Comparison of ENCODE assay signal across 16 cellular contexts in genomic region chrX:85977218-85977617, GRCh38.
DNase-seq lines count a peak whose midpoint lies in the region; ATAC-seq and TF ChIP-seq lines count a peak whose summit lies in the region.
"Had no signal": no experiment of that assay in that cellular context is flagged by ENCODE, and none has a peak within 500 bp of the region (broad histone marks: within the 10 kb centered on the region; RNA-seq: fewer than 3 reads in every experiment).

No MANE protein-coding gene starts in this region.

- H3K4me3 Mint-ChIP-seq in GM23338, result no peak overlapping the region
- H3K4me3 Mint-ChIP-seq: activated CD4-positive, alpha-beta memory T cell treated with anti-CD3 and anti-CD28 coated beads, Interleukin-2, amount 10 ng/mL, durations not matched to agents 7 days and 5 days; activated naive CD8-positive, alpha-beta T cell had no signal

- H4K20me1 ChIP-seq in GM23338 (replicated peaks; ENCODE audit: insufficient read depth), result no peaks in the 10 kb centered on the region

- no peaks in the 10 kb centered on the region for H3K27me3 ChIP-seq in GM23338 (ENCODE audit: insufficient read depth)
- H3K27me3 ChIP-seq: colonic mucosa had no signal

- H3K27ac ChIP-seq in GM23338 (ENCODE audit: low read depth), result no peak overlapping the region
- H3K27ac ChIP-seq: colonic mucosa, thoracic aorta had no signal

- H2AFZ ChIP-seq in GM23338, result no peak overlapping the region

- H3K4me1 ChIP-seq in GM23338 (ENCODE audit: insufficient read depth), result no peaks in the 10 kb centered on the region
- H3K4me1 ChIP-seq: colonic mucosa had no signal

- H3F3A ChIP-seq in GM23338 (replicated peaks; ENCODE audit: low read depth), result no peaks in the 10 kb centered on the region

- peaks cover 31% of the 10 kb centered on the region; the same call in 2 of the 3 replicates for H3K36me3 Mint-ChIP-seq in GM23338 (ENCODE audit: low read depth)

- no peak overlapping the region for H3K4me3 ChIP-seq in GM23338
- H3K4me3 ChIP-seq: colonic mucosa, thoracic aorta had no signal

- no peaks in the 10 kb centered on the region for H3K9me3 Mint-ChIP-seq in GM23338
- H3K9me3 Mint-ChIP-seq: activated CD4-positive, alpha-beta memory T cell treated with anti-CD3 and anti-CD28 coated beads, Interleukin-2, amount 10 ng/mL, durations not matched to agents 7 days and 5 days had no signal

- no peaks in the 10 kb centered on the region for H3K9me2 ChIP-seq in GM23338 (ENCODE audit: insufficient read depth)

- no peaks in the 10 kb centered on the region for H3K4me1 Mint-ChIP-seq in GM23338

- TF ChIP-seq CTCF in GM20000 (IDR thresholded peaks at IDR 0.05; ENCODE audit: extremely low read depth, missing control alignments) (no peak), GM23338 (conservative IDR thresholded peaks at IDR 0.05; ENCODE audit: low read depth in 2 of 2) (no peak)

- H3K27ac Mint-ChIP-seq in GM23338, result no peak overlapping the region
- H3K27ac Mint-ChIP-seq: activated CD4-positive, alpha-beta memory T cell treated with anti-CD3 and anti-CD28 coated beads, Interleukin-2, amount 10 ng/mL, durations not matched to agents 7 days and 5 days; activated naive CD8-positive, alpha-beta T cell had no signal

- no peaks in the 10 kb centered on the region; the same call in 1 of the 2 replicates for H3K79me2 ChIP-seq in GM23338 (replicated peaks; ENCODE audit: insufficient read depth)

- DNase-seq in GM20000 (ENCODE audit: low spot score) (peak; percentile 16), NCI-H2196 (lab: John Stamatoyannopoulos, UW; ENCODE audit: unreplicated experiment) (no peak), NCI-H2081 treated with DMSO at 0.1 percent for 48 hours (lab: John Stamatoyannopoulos, UW) (no peak), GM23338 (ENCODE audit: low spot score) (no peak)
- DNase-seq in activated CD4-positive, alpha-beta T cell treated with anti-CD3 and anti-CD28 coated beads for 4 hours, result no peak
- DNase-seq: activated CD4-positive, alpha-beta memory T cell treated with anti-CD3 and anti-CD28 coated beads, Interleukin-2, amount 10 ng/mL, durations not matched to agents 7 days and 5 days; colonic mucosa; DMS53; NCI-H1436; right cardiac atrium; T-helper 1 cell had no signal

- peaks cover 1% of the 10 kb centered on the region for H3K27me3 Mint-ChIP-seq in GM23338 (ENCODE audit: insufficient read depth, low read depth, poor library complexity)
- H3K27me3 Mint-ChIP-seq: activated CD4-positive, alpha-beta memory T cell treated with anti-CD3 and anti-CD28 coated beads, Interleukin-2, amount 10 ng/mL, durations not matched to agents 7 days and 5 days; activated naive CD8-positive, alpha-beta T cell had no signal

- H3K4me2 ChIP-seq in GM23338, result no peak overlapping the region

- ATAC-seq in GM18498 (IDR thresholded peaks at IDR 0.05; ENCODE audit: unreplicated experiment), result peak; percentile 94
- peak; percentile 92 for ATAC-seq in HG02885 (IDR thresholded peaks at IDR 0.05; ENCODE audit: poor library complexity, unreplicated experiment)
- ATAC-seq in HG03565 (IDR thresholded peaks at IDR 0.05; ENCODE audit: unreplicated experiment), result peak; percentile 89
- ATAC-seq in GM23338, result no peak
- ATAC-seq: right cardiac atrium had no signal

- H3K36me3 ChIP-seq in GM23338 (ENCODE audit: insufficient read depth), result no peaks in the 10 kb centered on the region; the same call in 1 of the 2 replicates
- H3K36me3 ChIP-seq: colonic mucosa, thoracic aorta had no signal

TF ChIP-seq in GM23338, 12 proteins besides CTCF, POLR2A, EP300 and RAD21 (continues in another document):
- TF ChIP-seq STAT1 (IDR thresholded peaks at IDR 0.05; ENCODE audit: unreplicated experiment) (no peak), POLR2AphosphoS5 (IDR thresholded peaks at IDR 0.05; ENCODE audit: low read depth) (no peak), ETS1 (IDR thresholded peaks at IDR 0.05) (no peak), EZH2 (IDR thresholded peaks at IDR 0.05; ENCODE audit: low read depth, unreplicated experiment) (no peak), NANOG (IDR thresholded peaks at IDR 0.05; ENCODE audit: borderline replicate concordance) (no peak), ZNF331 (CRISPR knock-in tag; IDR thresholded peaks at IDR 0.05; ENCODE audit: low read depth) (no peak)
- TF ChIP-seq, protein P1, sequence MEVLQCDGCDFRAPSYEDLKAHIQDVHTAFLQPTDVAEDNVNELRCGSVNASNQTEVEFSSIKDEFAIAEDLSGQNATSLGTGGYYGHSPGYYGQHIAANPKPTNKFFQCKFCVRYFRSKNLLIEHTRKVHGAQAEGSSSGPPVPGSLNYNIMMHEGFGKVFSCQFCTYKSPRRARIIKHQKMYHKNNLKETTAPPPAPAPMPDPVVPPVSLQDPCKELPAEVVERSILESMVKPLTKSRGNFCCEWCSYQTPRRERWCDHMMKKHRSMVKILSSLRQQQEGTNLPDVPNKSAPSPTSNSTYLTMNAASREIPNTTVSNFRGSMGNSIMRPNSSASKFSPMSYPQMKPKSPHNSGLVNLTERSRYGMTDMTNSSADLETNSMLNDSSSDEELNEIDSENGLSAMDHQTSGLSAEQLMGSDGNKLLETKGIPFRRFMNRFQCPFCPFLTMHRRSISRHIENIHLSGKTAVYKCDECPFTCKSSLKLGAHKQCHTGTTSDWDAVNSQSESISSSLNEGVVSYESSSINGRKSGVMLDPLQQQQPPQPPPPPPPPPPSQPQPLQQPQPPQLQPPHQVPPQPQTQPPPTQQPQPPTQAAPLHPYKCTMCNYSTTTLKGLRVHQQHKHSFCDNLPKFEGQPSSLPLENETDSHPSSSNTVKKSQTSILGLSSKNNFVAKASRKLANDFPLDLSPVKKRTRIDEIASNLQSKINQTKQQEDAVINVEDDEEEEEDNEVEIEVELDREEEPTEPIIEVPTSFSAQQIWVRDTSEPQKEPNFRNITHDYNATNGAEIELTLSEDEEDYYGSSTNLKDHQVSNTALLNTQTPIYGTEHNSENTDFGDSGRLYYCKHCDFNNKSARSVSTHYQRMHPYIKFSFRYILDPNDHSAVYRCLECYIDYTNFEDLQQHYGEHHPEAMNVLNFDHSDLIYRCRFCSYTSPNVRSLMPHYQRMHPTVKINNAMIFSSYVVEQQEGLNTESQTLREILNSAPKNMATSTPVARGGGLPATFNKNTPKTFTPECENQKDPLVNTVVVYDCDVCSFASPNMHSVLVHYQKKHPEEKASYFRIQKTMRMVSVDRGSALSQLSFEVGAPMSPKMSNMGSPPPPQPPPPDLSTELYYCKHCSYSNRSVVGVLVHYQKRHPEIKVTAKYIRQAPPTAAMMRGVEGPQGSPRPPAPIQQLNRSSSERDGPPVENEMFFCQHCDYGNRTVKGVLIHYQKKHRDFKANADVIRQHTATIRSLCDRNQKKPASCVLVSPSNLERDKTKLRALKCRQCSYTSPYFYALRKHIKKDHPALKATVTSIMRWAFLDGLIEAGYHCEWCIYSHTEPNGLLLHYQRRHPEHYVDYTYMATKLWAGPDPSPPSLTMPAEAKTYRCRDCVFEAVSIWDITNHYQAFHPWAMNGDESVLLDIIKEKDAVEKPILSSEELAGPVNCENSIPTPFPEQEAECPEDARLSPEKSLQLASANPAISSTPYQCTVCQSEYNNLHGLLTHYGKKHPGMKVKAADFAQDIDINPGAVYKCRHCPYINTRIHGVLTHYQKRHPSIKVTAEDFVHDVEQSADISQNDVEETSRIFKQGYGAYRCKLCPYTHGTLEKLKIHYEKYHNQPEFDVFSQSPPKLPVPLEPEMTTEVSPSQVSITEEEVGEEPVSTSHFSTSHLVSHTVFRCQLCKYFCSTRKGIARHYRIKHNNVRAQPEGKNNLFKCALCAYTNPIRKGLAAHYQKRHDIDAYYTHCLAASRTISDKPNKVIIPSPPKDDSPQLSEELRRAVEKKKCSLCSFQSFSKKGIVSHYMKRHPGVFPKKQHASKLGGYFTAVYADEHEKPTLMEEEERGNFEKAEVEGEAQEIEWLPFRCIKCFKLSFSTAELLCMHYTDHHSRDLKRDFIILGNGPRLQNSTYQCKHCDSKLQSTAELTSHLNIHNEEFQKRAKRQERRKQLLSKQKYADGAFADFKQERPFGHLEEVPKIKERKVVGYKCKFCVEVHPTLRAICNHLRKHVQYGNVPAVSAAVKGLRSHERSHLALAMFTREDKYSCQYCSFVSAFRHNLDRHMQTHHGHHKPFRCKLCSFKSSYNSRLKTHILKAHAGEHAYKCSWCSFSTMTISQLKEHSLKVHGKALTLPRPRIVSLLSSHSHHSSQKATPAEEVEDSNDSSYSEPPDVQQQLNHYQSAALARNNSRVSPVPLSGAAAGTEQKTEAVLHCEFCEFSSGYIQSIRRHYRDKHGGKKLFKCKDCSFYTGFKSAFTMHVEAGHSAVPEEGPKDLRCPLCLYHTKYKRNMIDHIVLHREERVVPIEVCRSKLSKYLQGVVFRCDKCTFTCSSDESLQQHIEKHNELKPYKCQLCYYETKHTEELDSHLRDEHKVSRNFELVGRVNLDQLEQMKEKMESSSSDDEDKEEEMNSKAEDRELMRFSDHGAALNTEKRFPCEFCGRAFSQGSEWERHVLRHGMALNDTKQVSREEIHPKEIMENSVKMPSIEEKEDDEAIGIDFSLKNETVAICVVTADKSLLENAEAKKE (CRISPR knock-in tag; IDR thresholded peaks at IDR 0.05), result no peak
